ENCODE assay signal across 20 cellular contexts in genomic region chr14:96959992-96960391, GRCh38.
"Had no signal": no experiment of that assay in that cellular context is flagged by ENCODE, and none has a peak within 500 bp of the region (broad histone marks: within the 10 kb centered on the region; RNA-seq: fewer than 3 reads in every experiment).

No MANE protein-coding gene starts in this region.

- H3K27me3 ChIP-seq: MG63 had no signal

- ATAC-seq: Panc1, PC-3 had no signal

- DNase-seq: KBM-7; MG63; NCI-H1092; NCI-H1105 treated with DMSO at 0.1 percent for 48 hours; NCI-H1417 treated with DMSO at 0.1 percent for 48 hours; NCI-H146; NCI-H1694 treated with DMSO at 0.1 percent for 48 hours; NCI-H1930; NCI-H2081; NCI-H2107; NCI-H2227 treated with DMSO at 0.1 percent for 48 hours; NCI-H524; NCI-H774; NK-92 treated with Interleukin-12 subunit alpha and Interleukin-12 subunit beta, amount 100 ng/mL, for 24 hours; PC-3; SHP77; SK-N-SH had no signal

- H3K4me2 ChIP-seq: SK-N-SH had no signal

- H3K27ac ChIP-seq: RWPE1 had no signal

- H3K9me3 ChIP-seq: MG63, SK-N-SH had no signal

- H3K9ac ChIP-seq: SK-N-SH had no signal

- H3K4me3 ChIP-seq: MG63 had no signal

- H3K27me3 Mint-ChIP-seq: IgD-negative memory B cell had no signal

- H3K36me3 ChIP-seq: MG63 had no signal

- H3K9me2 ChIP-seq: SK-N-SH had no signal
